11 cellular contexts compared by ENCODE assay signal in the genomic region with DNA sequence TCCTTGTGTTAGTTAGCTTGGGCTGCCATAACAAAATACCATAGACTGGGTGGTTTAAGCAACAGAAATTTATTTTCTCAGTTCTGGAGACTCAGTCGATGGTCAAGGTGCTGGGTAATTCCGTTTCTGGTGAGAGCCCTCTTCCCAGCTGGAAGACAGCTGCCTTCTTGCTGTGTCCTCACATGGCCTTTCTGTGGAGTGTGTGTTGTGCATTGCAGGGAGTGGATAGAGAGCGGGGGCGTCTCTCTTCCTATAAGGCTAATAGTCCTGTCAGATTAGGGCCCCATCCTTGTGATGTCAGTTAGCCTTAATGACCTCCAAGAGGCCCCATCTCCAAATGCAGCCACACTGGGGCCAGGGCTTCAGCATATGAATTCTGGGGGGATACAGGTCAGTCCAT. TPM values are rescaled to one million over a fixed set of nuclear protein-coding genes. Genes with fewer than 3 reads are reported as not detected.
DNase-seq lines count a peak whose midpoint lies in the region; ATAC-seq and TF ChIP-seq lines count a peak whose summit lies in the region.
"Had no signal": no experiment of that assay in that cellular context is flagged by ENCODE, and none has a peak within 500 bp of the region (broad histone marks: within the 10 kb centered on the region; RNA-seq: fewer than 3 reads in every experiment).

No MANE protein-coding gene starts in this region.

- TF ChIP-seq CTCF in HFFc6 (IDR thresholded peaks at IDR 0.05) (no peak), WERI-Rb-1 (IDR thresholded peaks at IDR 0.05; ENCODE audit: low read depth, low read length) (no peak), hepatocyte (IDR thresholded peaks at IDR 0.05; ENCODE audit: poor library complexity) (no peak), right lobe of liver (IDR thresholded peaks at IDR 0.05) (no peak)

- 89% methylated on average over 4 of the region's 4 CpGs for WGBS in hepatocyte (ENCODE audit: low lambda C conversion rate, missing lambda C conversion rate)
- 100% methylated on average over 1 of the region's 4 CpGs for WGBS in right lobe of liver (ENCODE audit: insufficient coverage, low coverage, low lambda C conversion rate, missing lambda C conversion rate)

- H3K4me2 ChIP-seq in hepatocyte, result no peak overlapping the region

- no peak for ATAC-seq in stimulated activated naive B cell treated with anti-CD40 and anti-IgM and Interleukin-4, amounts not matched to agents 10 μg/mL and 1 μg/mL and 100 μg/mL, for 72 hours (replicated peaks)
- no peak for ATAC-seq in right lobe of liver
- ATAC-seq: stimulated activated naive CD8-positive, alpha-beta T cell treated with anti-CD3 and anti-CD28 coated beads, Interleukin-15, amount 100 ng/mL, for 72 hours had no signal

- no peaks in the 10 kb centered on the region; the same call in 1 of the 2 replicates for H3K27me3 Mint-ChIP-seq in HFFc6 (ENCODE audit: insufficient read depth)
- H3K27me3 Mint-ChIP-seq in stimulated activated naive B cell treated with anti-CD40 and anti-IgM and Interleukin-4, amounts not matched to agents 10 μg/mL and 1 μg/mL and 100 μg/mL, for 72 hours, result no peaks in the 10 kb centered on the region
- H3K27me3 Mint-ChIP-seq: CD8-positive, alpha-beta memory T cell; stimulated activated naive CD8-positive, alpha-beta T cell treated with anti-CD3 and anti-CD28 coated beads, Interleukin-15, amount 100 ng/mL, for 72 hours had no signal

- peaks cover 18% of the 10 kb centered on the region; the same call in 1 of the 2 replicates for H3K36me3 Mint-ChIP-seq in HFFc6 (ENCODE audit: low read depth)
- peaks cover 46 to 49% of the 10 kb centered on the region in 2 donors for H3K36me3 Mint-ChIP-seq in stimulated activated naive B cell treated with anti-CD40 and anti-IgM and Interleukin-4, amounts not matched to agents 10 μg/mL and 1 μg/mL and 100 μg/mL, for 72 hours

- TF ChIP-seq POLR2A in right lobe of liver (IDR thresholded peaks at IDR 0.05), result no peak

- H4K20me1 ChIP-seq in hepatocyte (ENCODE audit: insufficient read depth, poor library complexity, severe bottlenecking), result peaks cover 98% of the 10 kb centered on the region

- H3K4me3 Mint-ChIP-seq in HFFc6, result no peak overlapping the region
- H3K4me3 Mint-ChIP-seq in stimulated activated naive B cell treated with anti-CD40 and anti-IgM and Interleukin-4, amounts not matched to agents 10 μg/mL and 1 μg/mL and 100 μg/mL, for 72 hours, result no peak overlapping the region
- H3K4me3 Mint-ChIP-seq: stimulated activated naive CD8-positive, alpha-beta T cell treated with anti-CD3 and anti-CD28 coated beads, Interleukin-15, amount 100 ng/mL, for 72 hours had no signal

- H3K27ac Mint-ChIP-seq in HFFc6, result peak overlapping the region; percentile 47; the same call in 1 of the 2 replicates
- H3K27ac Mint-ChIP-seq in stimulated activated naive B cell treated with anti-CD40 and anti-IgM and Interleukin-4, amounts not matched to agents 10 μg/mL and 1 μg/mL and 100 μg/mL, for 72 hours, result peak overlapping the region; percentile 75

- H3K27me3 ChIP-seq in WERI-Rb-1 (ENCODE audit: insufficient read depth, low read depth, severe bottlenecking), result no peaks in the 10 kb centered on the region
- no peaks in the 10 kb centered on the region for H3K27me3 ChIP-seq in hepatocyte
- no peaks in the 10 kb centered on the region for H3K27me3 ChIP-seq in right lobe of liver

- peaks cover 69% of the 10 kb centered on the region for H3K4me1 Mint-ChIP-seq in HFFc6 (ENCODE audit: low read depth)
- H3K4me1 Mint-ChIP-seq in stimulated activated naive B cell treated with anti-CD40 and anti-IgM and Interleukin-4, amounts not matched to agents 10 μg/mL and 1 μg/mL and 100 μg/mL, for 72 hours, result peaks cover 50 to 81% of the 10 kb centered on the region in 2 donors

- peaks cover 78% of the 10 kb centered on the region for H3K4me1 ChIP-seq in hepatocyte (ENCODE audit: insufficient read depth)
- H3K4me1 ChIP-seq in right lobe of liver, result peaks cover 0 to 58% (median 17%) of the 10 kb centered on the region in 4 donors

- intact Hi-C loops in right lobe of liver (cut with DNase I), result no loop called here

- H3K27ac ChIP-seq in WERI-Rb-1 (peak overlapping the region; percentile 42), hepatocyte (peak overlapping the region; percentile 84), right lobe of liver (no peak overlapping the region)

- H3K36me3 ChIP-seq in WERI-Rb-1 (no peaks in the 10 kb centered on the region), hepatocyte (replicated peaks; ENCODE audit: insufficient read depth, low read depth) (no peaks in the 10 kb centered on the region), right lobe of liver (no peaks in the 10 kb centered on the region)

- H3K9me3 Mint-ChIP-seq in HFFc6, result no peaks in the 10 kb centered on the region
- no peaks in the 10 kb centered on the region for H3K9me3 Mint-ChIP-seq in stimulated activated naive B cell treated with anti-CD40 and anti-IgM and Interleukin-4, amounts not matched to agents 10 μg/mL and 1 μg/mL and 100 μg/mL, for 72 hours
- H3K9me3 Mint-ChIP-seq: CD8-positive, alpha-beta memory T cell; stimulated activated naive CD8-positive, alpha-beta T cell treated with anti-CD3 and anti-CD28 coated beads, Interleukin-15, amount 100 ng/mL, for 72 hours had no signal

- no peak overlapping the region for H2AFZ ChIP-seq in hepatocyte

- no peak overlapping the region for H3K4me3 ChIP-seq in WERI-Rb-1 (ENCODE audit: low read depth, low read length)
- H3K4me3 ChIP-seq in hepatocyte, result no peak overlapping the region
- H3K4me3 ChIP-seq in right lobe of liver, result no peak overlapping the region

- peaks cover 95% of the 10 kb centered on the region for H3K79me2 ChIP-seq in hepatocyte

- DNase-seq in HFFc6 (no peak), WERI-Rb-1 (peak; percentile 86), hepatocyte (ENCODE audit: low spot score) (no peak), right lobe of liver (no peak), SKM-1 (lab: John Stamatoyannopoulos, UW; ENCODE audit: unreplicated experiment) (no peak), Ammon's horn (ENCODE audit: low spot score) (no peak)
- no peak for DNase-seq in stimulated activated naive B cell treated with anti-CD40 and anti-IgM and Interleukin-4, amounts not matched to agents 10 μg/mL and 1 μg/mL and 100 μg/mL, for 72 hours
- DNase-seq in effector CD4-positive, alpha-beta T cell, result no peak
- DNase-seq: CD8-positive, alpha-beta memory T cell; islet precursor cell; stimulated activated naive CD8-positive, alpha-beta T cell treated with anti-CD3 and anti-CD28 coated beads, Interleukin-15, amount 100 ng/mL, for 72 hours had no signal

- no peaks in the 10 kb centered on the region for H3K9me2 ChIP-seq in hepatocyte (replicated peaks; ENCODE audit: insufficient read depth)

- H3K9me3 ChIP-seq in WERI-Rb-1 (ENCODE audit: severe bottlenecking), result no peaks in the 10 kb centered on the region
- no peaks in the 10 kb centered on the region for H3K9me3 ChIP-seq in hepatocyte (ENCODE audit: low read depth)
- no peaks in the 10 kb centered on the region for H3K9me3 ChIP-seq in right lobe of liver

RNA-seq across cellular contexts. Expression of gene CHMP4B, which starts 19.2 kb away (rescaled TPM):
- 10 to 100 TPM; 81.2 to 94.2 (median 86.1) TPM for total RNA-seq in HFFc6 (2021; fragmentation: NEBNext Ultra II Directional; extraction: Animal tissue kit (Norgen Biotek cat#: 25700))
- total RNA-seq in hepatocyte (95.1 and 101 TPM in 2 replicates), right lobe of liver (10 to 100 TPM; 21.0 to 40.8 (median 28.3) TPM)
- polyA plus RNA-seq in hepatocyte, result 7.3 and 8.1 TPM in 2 replicates

Comparison
In these comparisons a context has a peak if more than half of its experiments do, and no peak if none do; other contexts are left out.
1. H3K27ac ChIP-seq: peak in WERI-Rb-1 (single experiment) and hepatocyte (single experiment); none in right lobe of liver (0 of 3).